In the genomic region with DNA sequence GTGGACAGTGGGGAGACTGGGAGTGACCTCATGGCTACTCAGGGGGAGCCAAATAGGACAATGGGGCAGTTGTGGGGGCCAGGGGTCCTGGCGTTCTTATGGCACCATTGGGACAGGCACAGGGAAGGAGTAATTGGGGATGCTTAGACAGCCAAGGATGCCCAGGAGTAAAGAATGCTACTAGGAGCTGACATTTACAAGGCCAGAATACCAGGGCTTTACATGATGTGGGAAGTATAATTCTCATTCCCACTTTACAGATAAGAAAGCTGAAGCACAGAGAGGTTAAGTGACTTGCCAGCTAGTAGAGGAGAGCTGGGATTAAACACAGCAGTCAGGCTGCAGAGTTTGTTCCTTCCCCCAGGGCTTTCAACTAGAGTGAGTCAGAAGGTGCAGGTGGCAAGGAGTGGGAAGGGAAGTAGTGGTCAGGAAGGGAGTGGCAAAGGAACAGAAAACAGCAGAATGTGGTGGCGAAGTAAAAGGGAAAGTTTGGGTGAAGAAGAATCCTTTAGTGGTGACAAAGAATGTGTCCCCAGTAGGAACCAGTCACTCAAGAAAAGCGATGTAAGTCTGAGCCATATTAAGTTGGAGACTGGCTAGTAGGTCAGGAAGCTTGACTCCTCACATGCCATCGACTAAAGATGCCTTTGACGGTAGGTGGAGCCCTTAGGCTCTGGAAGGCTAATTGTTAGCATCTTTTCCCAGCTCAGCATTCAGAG, we compare ENCODE assay signal across 10 cellular contexts. TPM values are rescaled to one million over a fixed set of nuclear protein-coding genes. Genes with fewer than 3 reads are reported as not detected.
A peak's percentile ranks its signal among the peaks of the same experiment; 100 is the strongest.
DNase-seq lines count a peak whose midpoint lies in the region; ATAC-seq and TF ChIP-seq lines count a peak whose summit lies in the region.
"Had no signal": no experiment of that assay in that cellular context is flagged by ENCODE, and none has a peak within 500 bp of the region (broad histone marks: within the 10 kb centered on the region; RNA-seq: fewer than 3 reads in every experiment).

No MANE protein-coding gene starts in this region.

- POLR2A ChIA-PET in Panc1 (lab: Charles Lee) = no interaction called here

- BruUV-seq in Panc1 (replicated peaks; lab: Mats Ljungman, UMichigan) = no TSS peak

- CTCF ChIA-PET in Panc1 (lab: Charles Lee) = interaction anchor here (0.6 to 1.6 kb wide), 2 partner anchors 232 to 809 kb away, joined by 3 to 5 read pairs; no protein-coding TSS in a partner anchor

- H3K27ac ChIP-seq in Panc1 (ENCODE audit: low read length) = no peak overlapping the region

- intact Hi-C loops in Panc1 (cut with micrococcal nuclease; ENCODE audit: unreplicated experiment) = loop anchor here (2.0 kb wide), 1 partner anchor 295 kb away; no protein-coding TSS in a partner anchor
- intact Hi-C loops in sciatic nerve (cut with DNase I) = loop anchor here (10.0 kb wide), 1 partner anchor 291 kb away; no protein-coding TSS in a partner anchor

- peaks cover 3% of the 10 kb centered on the region for H3K9me3 Mint-ChIP-seq in stimulated activated memory B cell treated with anti-CD40 and anti-IgM and Interleukin-4, amounts not matched to agents 10 μg/mL and 1 μg/mL and 100 μg/mL, for 72 hours
- H3K9me3 Mint-ChIP-seq: stimulated activated naive CD8-positive, alpha-beta T cell treated with anti-CD3 and anti-CD28 coated beads, Interleukin-15, Interleukin-2, amounts not matched to agents 100 ng/mL and 50 ng/mL, for 24 hours had no signal

- peaks cover 31% of the 10 kb centered on the region for H3K27me3 ChIP-seq in Panc1 (ENCODE audit: control insufficient read depth, insufficient read depth, low read length)

- H3K4me1 Mint-ChIP-seq in stimulated activated memory B cell treated with anti-CD40 and anti-IgM and Interleukin-4, amounts not matched to agents 10 μg/mL and 1 μg/mL and 100 μg/mL, for 72 hours = peaks cover 21% of the 10 kb centered on the region

- ATAC-seq in Panc1 (peak; percentile 78), sciatic nerve (no peak)
- ATAC-seq in stimulated activated memory B cell treated with anti-CD40 and anti-IgM and Interleukin-4, amounts not matched to agents 10 μg/mL and 1 μg/mL and 100 μg/mL, for 72 hours = peak; percentile 74

- H3K4me3 ChIP-seq in GM12875 (ENCODE audit: low read depth, low read length) (no peak overlapping the region), Panc1 (ENCODE audit: low read depth in 2 of 2, low read length in 2 of 2) (no peak overlapping the region), fibroblast of pulmonary artery (replicated peaks; ENCODE audit: low read depth, low read length) (no peak overlapping the region)

- TF ChIP-seq CTCF in GM12875 (IDR thresholded peaks at IDR 0.05; ENCODE audit: borderline replicate concordance, insufficient read depth, low read depth, low read length) (peak; percentile 8; the same call in 1 of the 2 replicates), Panc1 (IDR thresholded peaks at IDR 0.05) (peak; percentile 71), fibroblast of pulmonary artery (IDR thresholded peaks at IDR 0.05; ENCODE audit: low read length, missing control alignments) (peak; percentile 37)

- no peaks in the 10 kb centered on the region for H3K36me3 ChIP-seq in Panc1 (ENCODE audit: control insufficient read depth, insufficient read depth, low read length)

- H3K36me3 Mint-ChIP-seq in stimulated activated memory B cell treated with anti-CD40 and anti-IgM and Interleukin-4, amounts not matched to agents 10 μg/mL and 1 μg/mL and 100 μg/mL, for 72 hours = no peaks in the 10 kb centered on the region

- H3K27me3 Mint-ChIP-seq in stimulated activated memory B cell treated with anti-CD40 and anti-IgM and Interleukin-4, amounts not matched to agents 10 μg/mL and 1 μg/mL and 100 μg/mL, for 72 hours = peaks cover 38% of the 10 kb centered on the region

- in situ Hi-C loops in Panc1 (cut with HindIII; ENCODE audit: low pct_unique_long_range_greater_than_20kb, low sequenced_read_pairs) = no loop called here

- no peak overlapping the region for H3K4me3 Mint-ChIP-seq in stimulated activated memory B cell treated with anti-CD40 and anti-IgM and Interleukin-4, amounts not matched to agents 10 μg/mL and 1 μg/mL and 100 μg/mL, for 72 hours
- H3K4me3 Mint-ChIP-seq: stimulated activated naive CD8-positive, alpha-beta T cell treated with anti-CD3 and anti-CD28 coated beads, Interleukin-15, Interleukin-2, amounts not matched to agents 100 ng/mL and 50 ng/mL, for 24 hours had no signal

- DNase-seq in AML-193 (lab: John Stamatoyannopoulos, UW) (peak; percentile 32 to 58), Panc1 (ENCODE audit: low read depth, low spot score) (peak; percentile 13), fibroblast of pulmonary artery (ENCODE audit: low read depth) (peak; percentile 30), UCSD-AML1 (lab: John Stamatoyannopoulos, UW; ENCODE audit: unreplicated experiment) (no peak), sciatic nerve (ENCODE audit: low spot score) (no peak), mucosa of gallbladder (ENCODE audit: low spot score) (no peak)

- H3K9me3 ChIP-seq in Panc1 (ENCODE audit: control insufficient read depth, insufficient read depth, low read depth, low read length) = no peaks in the 10 kb centered on the region

- no peak overlapping the region for H3K27ac Mint-ChIP-seq in stimulated activated memory B cell treated with anti-CD40 and anti-IgM and Interleukin-4, amounts not matched to agents 10 μg/mL and 1 μg/mL and 100 μg/mL, for 72 hours
- H3K27ac Mint-ChIP-seq: stimulated activated naive CD8-positive, alpha-beta T cell treated with anti-CD3 and anti-CD28 coated beads, Interleukin-15, Interleukin-2, amounts not matched to agents 100 ng/mL and 50 ng/mL, for 24 hours had no signal

- H3K4me1 ChIP-seq in Panc1 (ENCODE audit: control insufficient read depth, insufficient read depth, low read length) = no peaks in the 10 kb centered on the region

RNA-seq across cellular contexts. Expression of a gene that starts 32.8 kb away (rescaled TPM):
- total RNA-seq in Panc1 (2021; ENCODE audit: unreplicated experiment) = 1.1 TPM
- polyA plus RNA-seq in Panc1 (2012; ENCODE audit: insufficient read length) = not detected
- 21.5 TPM for total RNA-seq in sciatic nerve
- 22.6 TPM for total RNA-seq in mucosa of gallbladder
- total RNA-seq: fibroblast of villous mesenchyme had no signal

Comparison
In these comparisons a context has a peak if more than half of its experiments do, and no peak if none do; other contexts are left out.
1. DNase-seq: peak in AML-193 (2 of 2), Panc1 (single experiment) and fibroblast of pulmonary artery (single experiment); none in UCSD-AML1 (single experiment), sciatic nerve (single experiment) and mucosa of gallbladder (single experiment).
2. CTCF ChIP-seq: peak in every context shown above with its lines; median percentile 71 in Panc1; 37 in fibroblast of pulmonary artery; 8 in GM12875.
3. RNA of a gene that starts 32.8 kb away (total RNA-seq): 22.6 TPM in mucosa of gallbladder (single experiment) and 21.5 TPM in sciatic nerve (single experiment); 1.1 TPM in Panc1 (single experiment); every median in the first group is over 10 times any median in the second.